22 cellular contexts compared by ENCODE assay signal in genomic region chr11:16942342-16942741, GRCh38.
"Had no signal": no experiment of that assay in that cellular context is flagged by ENCODE, and none has a peak within 500 bp of the region (broad histone marks: within the 10 kb centered on the region; RNA-seq: fewer than 3 reads in every experiment).

No MANE protein-coding gene starts in this region.

- H2AFZ ChIP-seq: PC-9 had no signal

- H3K27me3 ChIP-seq: ascending aorta, body of pancreas, MG63 had no signal

- H3K36me3 ChIP-seq: ascending aorta, MG63 had no signal

- H3K27ac ChIP-seq: ascending aorta, body of pancreas, VCaP had no signal

- H3K4me1 Mint-ChIP-seq: activated naive CD4-positive, alpha-beta T cell treated with anti-CD3 and anti-CD28 coated beads, Interleukin-2, amount 50 U/mL, for 24 hours had no signal

- H3K4me3 Mint-ChIP-seq: activated CD8-positive, alpha-beta T cell treated with anti-CD3 and anti-CD28 coated beads, Interleukin-2, amount 10 ng/mL, durations not matched to agents 7 days and 5 days; activated naive CD4-positive, alpha-beta T cell treated with anti-CD3 and anti-CD28 coated beads, Interleukin-2, amount 50 U/mL, for 24 hours had no signal

- H3K9ac ChIP-seq: SK-N-SH had no signal

- ATAC-seq: activated CD8-positive, alpha-beta T cell treated with anti-CD3 and anti-CD28 coated beads, Interleukin-2, amount 10 ng/mL, durations not matched to agents 7 days and 5 days; body of pancreas had no signal

- H3K9me3 Mint-ChIP-seq: activated naive CD4-positive, alpha-beta T cell treated with anti-CD3 and anti-CD28 coated beads, Interleukin-2, amount 50 U/mL, for 24 hours had no signal

- H3K9me3 ChIP-seq: ascending aorta, body of pancreas, MG63, SK-N-SH had no signal

- H3K27me3 Mint-ChIP-seq: activated naive CD4-positive, alpha-beta T cell treated with anti-CD3 and anti-CD28 coated beads, Interleukin-2, amount 50 U/mL, for 24 hours had no signal

- DNase-seq: activated CD4-positive, alpha-beta T cell treated with anti-CD3 and anti-CD28 coated beads for 4 hours; activated CD4-positive, alpha-beta T cell treated with anti-CD3 and anti-CD28 coated beads, Interleukin-2, amount 50 U/mL, for 4 hours; activated CD8-positive, alpha-beta memory T cell treated with anti-CD3 and anti-CD28 coated beads, Interleukin-2, amount 50 U/mL, for 48 hours; activated CD8-positive, alpha-beta T cell treated with anti-CD3 and anti-CD28 coated beads, Interleukin-2, amount 10 ng/mL, durations not matched to agents 7 days and 5 days; activated naive CD4-positive, alpha-beta T cell; activated T-cell treated with anti-CD3 and anti-CD28 coated beads, Interleukin-2, amount 50 U/mL, for 1 hour; amniotic stem cell; body of pancreas; MG63; MV-4-11; NCI-H1092 treated with DMSO at 0.1 percent for 48 hours; NCI-H1417 treated with DMSO at 0.1 percent for 48 hours; NCI-H1694; NCI-H2029 treated with DMSO at 0.1 percent for 48 hours; NCI-H510A treated with DMSO at 0.1 percent for 48 hours; NCI-H69; PC-9; SK-N-SH; T-helper 1 cell had no signal

- H3K4me1 ChIP-seq: ascending aorta had no signal

- H3K36me3 Mint-ChIP-seq: activated naive CD4-positive, alpha-beta T cell treated with anti-CD3 and anti-CD28 coated beads, Interleukin-2, amount 50 U/mL, for 24 hours had no signal

- H3K27ac Mint-ChIP-seq: activated CD8-positive, alpha-beta T cell treated with anti-CD3 and anti-CD28 coated beads, Interleukin-2, amount 10 ng/mL, durations not matched to agents 7 days and 5 days; activated naive CD4-positive, alpha-beta T cell treated with anti-CD3 and anti-CD28 coated beads, Interleukin-2, amount 50 U/mL, for 24 hours had no signal

- H3K4me3 ChIP-seq: ascending aorta, body of pancreas, MG63, PC-9 had no signal

- H3K4me2 ChIP-seq: PC-9, SK-N-SH had no signal
